Comparison of ENCODE assay signal across 8 cellular contexts in the genomic region with DNA sequence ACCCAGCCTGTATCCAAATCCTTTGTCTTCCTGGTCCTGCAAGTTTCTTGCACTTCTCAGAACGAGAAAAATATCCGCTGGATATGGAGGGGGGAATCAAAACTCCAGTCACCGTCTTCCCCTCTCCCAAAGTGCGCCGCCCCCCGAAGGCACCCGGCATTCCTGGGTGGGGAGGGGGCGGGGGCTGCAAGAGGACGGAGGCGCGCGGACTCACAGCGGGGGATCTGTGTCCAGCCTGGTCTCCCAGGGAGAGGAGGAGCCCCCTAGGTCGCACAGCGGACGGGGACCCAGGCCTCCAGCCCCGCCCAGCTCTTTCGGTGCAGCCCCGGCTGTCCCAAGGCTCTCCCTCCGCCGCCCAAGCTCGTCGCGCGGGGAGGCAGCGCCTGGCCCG. TPM values are rescaled to one million over a fixed set of nuclear protein-coding genes. Genes with fewer than 3 reads are reported as not detected.
DNase-seq lines count a peak whose midpoint lies in the region; ATAC-seq and TF ChIP-seq lines count a peak whose summit lies in the region.

No MANE protein-coding gene starts in this region.

- peaks cover 100% of the 10 kb centered on the region for H3K27me3 Mint-ChIP-seq in activated naive CD4-positive, alpha-beta T cell treated with anti-CD3 and anti-CD28 coated beads, Interleukin-2, amount 10 ng/mL, durations not matched to agents 7 days and 5 days
- H3K27me3 Mint-ChIP-seq in memory B cell, result peaks cover 21% of the 10 kb centered on the region

- H3K36me3 Mint-ChIP-seq in activated naive CD4-positive, alpha-beta T cell treated with anti-CD3 and anti-CD28 coated beads, Interleukin-2, amount 10 ng/mL, durations not matched to agents 7 days and 5 days, result no peaks in the 10 kb centered on the region
- H3K36me3 Mint-ChIP-seq in activated naive CD4-positive, alpha-beta T cell treated with anti-CD3 and anti-CD28 coated beads, Interleukin-2, amount 50 U/mL, for 72 hours, result peaks cover 0 to 6% of the 10 kb centered on the region in 2 donors
- H3K36me3 Mint-ChIP-seq in memory B cell, result no peaks in the 10 kb centered on the region

- CTCF ChIA-PET in activated naive CD4-positive, alpha-beta T cell treated with anti-CD3 and anti-CD28 coated beads, Interleukin-2, amount 10 ng/mL, durations not matched to agents 7 days and 5 days (lab: Charles Lee), result interaction anchor here (0.7 to 7.3 kb wide), 26 partner anchors 10 to 1695 kb away, joined by 3 to 218 read pairs (median 6); no protein-coding TSS in a partner anchor

- H3K4me3 Mint-ChIP-seq in activated naive CD4-positive, alpha-beta T cell treated with anti-CD3 and anti-CD28 coated beads, Interleukin-2, amount 10 ng/mL, durations not matched to agents 7 days and 5 days, result peak overlapping the region; percentile 66
- H3K4me3 Mint-ChIP-seq in memory B cell, result peak overlapping the region; percentile 86

- H3K36me3 ChIP-seq in ascending aorta, result no peaks in the 10 kb centered on the region
- no peaks in the 10 kb centered on the region for H3K36me3 ChIP-seq in upper lobe of right lung

- H3K27ac Mint-ChIP-seq in activated naive CD4-positive, alpha-beta T cell treated with anti-CD3 and anti-CD28 coated beads, Interleukin-2, amount 10 ng/mL, durations not matched to agents 7 days and 5 days, result no peak overlapping the region
- no peak overlapping the region for H3K27ac Mint-ChIP-seq in activated naive CD4-positive, alpha-beta T cell treated with anti-CD3 and anti-CD28 coated beads, Interleukin-2, amount 50 U/mL, for 72 hours
- H3K27ac Mint-ChIP-seq in memory B cell, result no peak overlapping the region

- DNase-seq in activated naive CD4-positive, alpha-beta T cell treated with anti-CD3 and anti-CD28 coated beads, Interleukin-2, amount 10 ng/mL, durations not matched to agents 7 days and 5 days, result no peak
- no peak for DNase-seq in activated naive CD4-positive, alpha-beta T cell treated with anti-CD3 and anti-CD28 coated beads, Interleukin-2, amount 50 U/mL, for 72 hours (ENCODE audit: low spot score in 2 of 2)
- DNase-seq in ascending aorta (ENCODE audit: low spot score in 2 of 2), result no peak
- peak in 1 of 2 donors; percentile 26 for DNase-seq in memory B cell (ENCODE audit: low spot score in 2 of 2)
- no peak for DNase-seq in upper lobe of right lung
- no peak for DNase-seq in DMS153 treated with DMSO at 0.1 percent for 48 hours (lab: John Stamatoyannopoulos, UW; ENCODE audit: unreplicated experiment)
- DNase-seq in RKO (ENCODE audit: low spot score), result no peak
- no peak for DNase-seq in activated CD4-positive, alpha-beta T cell treated with anti-CD3 and anti-CD28 coated beads, Interleukin-2, amount 50 U/mL, for 4 hours

- no peaks in the 10 kb centered on the region for H3K9me3 Mint-ChIP-seq in activated naive CD4-positive, alpha-beta T cell treated with anti-CD3 and anti-CD28 coated beads, Interleukin-2, amount 10 ng/mL, durations not matched to agents 7 days and 5 days
- H3K9me3 Mint-ChIP-seq in activated naive CD4-positive, alpha-beta T cell treated with anti-CD3 and anti-CD28 coated beads, Interleukin-2, amount 50 U/mL, for 72 hours, result no peaks in the 10 kb centered on the region
- H3K9me3 Mint-ChIP-seq in memory B cell, result no peaks in the 10 kb centered on the region

- no peaks in the 10 kb centered on the region for H3K9me3 ChIP-seq in ascending aorta
- H3K9me3 ChIP-seq in upper lobe of right lung, result no peaks in the 10 kb centered on the region

- TF ChIP-seq CTCF in ascending aorta (IDR thresholded peaks at IDR 0.05) (no peak), upper lobe of right lung (IDR thresholded peaks at IDR 0.05) (no peak)

- peaks cover 17 to 36% of the 10 kb centered on the region in 2 donors for H3K4me1 ChIP-seq in ascending aorta
- peaks cover 27% of the 10 kb centered on the region for H3K4me1 ChIP-seq in upper lobe of right lung

- H3K27ac ChIP-seq in ascending aorta, result peak overlapping the region in 1 of 2 donors; percentile 50
- H3K27ac ChIP-seq in upper lobe of right lung, result no peak overlapping the region

- H3K4me3 ChIP-seq in ascending aorta (peak overlapping the region; percentile 70 to 76), upper lobe of right lung (peak overlapping the region; percentile 63)

- ATAC-seq in activated naive CD4-positive, alpha-beta T cell treated with anti-CD3 and anti-CD28 coated beads, Interleukin-2, amount 50 U/mL, for 72 hours, result no peak
- ATAC-seq in memory B cell (ENCODE audit: low read depth) (no peak), upper lobe of right lung (no peak)

- H3K4me1 Mint-ChIP-seq in activated naive CD4-positive, alpha-beta T cell treated with anti-CD3 and anti-CD28 coated beads, Interleukin-2, amount 10 ng/mL, durations not matched to agents 7 days and 5 days, result peaks cover 22% of the 10 kb centered on the region
- peaks cover 14% of the 10 kb centered on the region for H3K4me1 Mint-ChIP-seq in memory B cell

- peaks cover 3% of the 10 kb centered on the region for H3K27me3 ChIP-seq in ascending aorta
- peaks cover 30% of the 10 kb centered on the region for H3K27me3 ChIP-seq in upper lobe of right lung

- intact Hi-C loops in ascending aorta (cut with DNase I) (loop anchor here (1.0 to 5.0 kb wide), 3 partner anchors 110 to 304 kb away; partner anchors contain the start of genes GVQW3 and THAP12), upper lobe of right lung (cut with DNase I) (loop anchor here (5.0 kb wide), 1 partner anchor 109 kb away; no protein-coding TSS in a partner anchor)

RNA-seq across cellular contexts. Expression of gene WNT11, which starts 2.1 kb away (rescaled TPM):
- 1 to 10 TPM in 1 of 2 donors, under 1 TPM in 1; 0.71 to 1.5 TPM for total RNA-seq in activated naive CD4-positive, alpha-beta T cell treated with anti-CD3 and anti-CD28 coated beads, Interleukin-2, amount 50 U/mL, for 72 hours
- 11.7 TPM for total RNA-seq in ascending aorta
- total RNA-seq in upper lobe of right lung, result 8.7 TPM
